ENCODE assay signal across 1 cellular context in the genomic region with DNA sequence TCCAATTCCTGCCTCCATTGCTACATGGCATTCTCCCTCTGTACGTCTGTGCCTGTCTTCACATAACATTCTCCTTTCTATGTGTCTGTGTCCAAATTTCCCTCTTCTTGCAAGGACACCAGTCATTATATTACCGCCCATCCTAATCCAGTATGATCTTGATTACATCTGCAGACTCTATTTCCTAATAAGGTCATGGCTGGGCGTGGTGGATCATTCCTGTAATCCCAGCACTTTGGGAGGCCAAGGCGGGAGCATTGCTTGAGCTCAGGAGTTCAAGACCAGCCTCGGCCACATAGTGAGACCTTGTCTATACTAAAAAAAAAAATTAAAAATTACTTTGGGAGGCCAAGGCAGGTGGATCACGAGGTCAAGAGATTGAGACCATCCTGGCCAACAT.
TF ChIP-seq lines count a peak whose summit lies in the region.

No MANE protein-coding gene starts in this region.

TF ChIP-seq in HepG2, 621 proteins besides CTCF, POLR2A, EP300 and RAD21:
- no peak for TF ChIP-seq KLF11 (CRISPR knock-in tag; IDR thresholded peaks at IDR 0.05)
- TF ChIP-seq, protein P1, sequence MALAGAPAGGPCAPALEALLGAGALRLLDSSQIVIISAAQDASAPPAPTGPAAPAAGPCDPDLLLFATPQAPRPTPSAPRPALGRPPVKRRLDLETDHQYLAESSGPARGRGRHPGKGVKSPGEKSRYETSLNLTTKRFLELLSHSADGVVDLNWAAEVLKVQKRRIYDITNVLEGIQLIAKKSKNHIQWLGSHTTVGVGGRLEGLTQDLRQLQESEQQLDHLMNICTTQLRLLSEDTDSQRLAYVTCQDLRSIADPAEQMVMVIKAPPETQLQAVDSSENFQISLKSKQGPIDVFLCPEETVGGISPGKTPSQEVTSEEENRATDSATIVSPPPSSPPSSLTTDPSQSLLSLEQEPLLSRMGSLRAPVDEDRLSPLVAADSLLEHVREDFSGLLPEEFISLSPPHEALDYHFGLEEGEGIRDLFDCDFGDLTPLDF (CRISPR knock-in tag; IDR thresholded peaks at IDR 0.05): no peak
- TF ChIP-seq DR1 (CRISPR knock-in tag; IDR thresholded peaks at IDR 0.05): no peak
- TF ChIP-seq ZNF883 (CRISPR knock-in tag; IDR thresholded peaks at IDR 0.05; ENCODE audit: not compliant biosample characterization): no peak
- no peak for TF ChIP-seq WIZ (CRISPR knock-in tag; IDR thresholded peaks at IDR 0.05)
- TF ChIP-seq SRF (IDR thresholded peaks at IDR 0.05; ENCODE audit: low read depth, low read length): peak; percentile 81
- TF ChIP-seq ZNF589 (CRISPR knock-in tag; conservative IDR thresholded peaks at IDR 0.05): no peak
- 0 out of 2 replicates have a peak, but pooled peaks have one; percentile 28 for TF ChIP-seq ZNF343 (CRISPR knock-in tag; IDR thresholded peaks at IDR 0.05)
